ENCODE assay signal across 1 cellular context in the genomic region with DNA sequence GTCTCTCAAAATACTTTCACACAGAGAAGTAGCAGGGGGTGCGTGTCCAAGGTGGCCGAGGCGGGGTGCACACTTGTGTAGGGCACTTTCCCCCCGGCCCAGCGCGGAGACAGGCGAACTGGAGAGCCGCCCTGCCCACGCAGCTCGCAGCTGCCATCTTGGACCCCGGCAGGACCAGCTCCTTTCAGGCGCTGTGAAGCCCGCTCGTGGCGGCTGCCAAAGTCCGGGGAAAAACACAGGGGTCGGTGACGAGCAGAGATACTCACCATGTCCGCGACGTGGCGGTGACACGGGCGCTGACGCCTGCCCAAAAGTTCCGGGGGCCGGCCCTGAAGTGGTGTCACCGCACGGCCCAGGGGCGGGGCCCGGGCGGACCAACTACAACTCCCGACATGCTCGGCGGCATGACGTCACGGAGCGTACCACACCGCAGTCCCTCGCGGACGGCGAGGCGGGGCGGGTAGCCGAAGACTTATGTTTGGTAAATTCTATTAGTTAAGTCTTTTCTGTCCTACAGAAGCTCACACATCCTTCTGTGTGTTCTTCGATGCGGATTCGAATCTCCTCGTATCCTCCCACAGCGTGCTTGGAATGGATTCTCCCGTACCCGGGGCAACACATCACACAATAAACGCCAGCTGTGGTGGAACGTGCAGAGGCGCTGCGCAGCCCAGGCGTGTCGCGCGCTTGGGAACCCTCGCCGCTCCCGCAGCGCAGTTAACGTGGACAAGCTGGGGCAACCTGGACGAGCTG.
TF ChIP-seq lines count a peak whose summit lies in the region.

UFSP2 (minus strand) TSS at position 365 of the 753 bp plus-strand sequence; CDS start at position 269, 96 bp downstream.

TF ChIP-seq in K562, 482 proteins besides CTCF, POLR2A, EP300 and RAD21 (continued from another document and continues in another):
- TF ChIP-seq, protein P1, sequence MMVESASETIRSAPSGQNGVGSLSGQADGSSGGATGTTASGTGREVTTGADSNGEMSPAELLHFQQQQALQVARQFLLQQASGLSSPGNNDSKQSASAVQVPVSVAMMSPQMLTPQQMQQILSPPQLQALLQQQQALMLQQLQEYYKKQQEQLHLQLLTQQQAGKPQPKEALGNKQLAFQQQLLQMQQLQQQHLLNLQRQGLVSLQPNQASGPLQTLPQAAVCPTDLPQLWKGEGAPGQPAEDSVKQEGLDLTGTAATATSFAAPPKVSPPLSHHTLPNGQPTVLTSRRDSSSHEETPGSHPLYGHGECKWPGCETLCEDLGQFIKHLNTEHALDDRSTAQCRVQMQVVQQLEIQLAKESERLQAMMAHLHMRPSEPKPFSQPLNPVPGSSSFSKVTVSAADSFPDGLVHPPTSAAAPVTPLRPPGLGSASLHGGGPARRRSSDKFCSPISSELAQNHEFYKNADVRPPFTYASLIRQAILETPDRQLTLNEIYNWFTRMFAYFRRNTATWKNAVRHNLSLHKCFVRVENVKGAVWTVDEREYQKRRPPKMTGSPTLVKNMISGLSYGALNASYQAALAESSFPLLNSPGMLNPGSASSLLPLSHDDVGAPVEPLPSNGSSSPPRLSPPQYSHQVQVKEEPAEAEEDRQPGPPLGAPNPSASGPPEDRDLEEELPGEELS (CRISPR knock-in tag; IDR thresholded peaks at IDR 0.05; ENCODE audit: borderline replicate concordance), result no peak
- no peak for TF ChIP-seq CBFA2T2 (conservative IDR thresholded peaks at IDR 0.05)
- no peak for TF ChIP-seq ZNF316 (IDR thresholded peaks at IDR 0.05)
- TF ChIP-seq TAF1 (IDR thresholded peaks at IDR 0.05; ENCODE audit: control insufficient read depth, extremely low read depth, insufficient read depth, low read length, severe bottlenecking), result peak; percentile 64
- TF ChIP-seq SP1 (CRISPR knock-in tag; IDR thresholded peaks at IDR 0.05), result peak; percentile 97
- peak; percentile 16; the same call in 1 of the 2 replicates for TF ChIP-seq CHD2 (IDR thresholded peaks at IDR 0.05; ENCODE audit: low read depth, low read length)
- TF ChIP-seq MNT (conservative IDR thresholded peaks at IDR 0.05), result peak; percentile 95 to 98
- no peak for TF ChIP-seq ZNF584 (CRISPR knock-in tag; IDR thresholded peaks at IDR 0.05; ENCODE audit: low read depth)
- TF ChIP-seq ZNF780A (CRISPR knock-in tag; IDR thresholded peaks at IDR 0.05), result no peak
- no peak for TF ChIP-seq HEY1 (CRISPR knock-in tag; IDR thresholded peaks at IDR 0.05; ENCODE audit: borderline replicate concordance)
- TF ChIP-seq NCOA4 (IDR thresholded peaks at IDR 0.05; ENCODE audit: partially characterized antibody), result no peak
- TF ChIP-seq JUNB (CRISPR knock-in tag; conservative IDR thresholded peaks at IDR 0.05), result peak; percentile 53; the same call in 1 of the 2 replicates
- TF ChIP-seq TRIM24 (IDR thresholded peaks at IDR 0.05), result no peak
- no peak for TF ChIP-seq ZNF133 (CRISPR knock-in tag; IDR thresholded peaks at IDR 0.05)
- TF ChIP-seq HMGXB4 (CRISPR knock-in tag; IDR thresholded peaks at IDR 0.05), result no peak
- TF ChIP-seq AFF1 (IDR thresholded peaks at IDR 0.05; ENCODE audit: low read depth in 1 of 2, partially characterized antibody in 2 of 2), result peak in 1 of 2 experiments; percentile 89
- no peak for TF ChIP-seq MBD1 (CRISPR knock-in tag; IDR thresholded peaks at IDR 0.05)
- no peak for TF ChIP-seq MCM7 (IDR thresholded peaks at IDR 0.05)
- TF ChIP-seq MAX (CRISPR knock-in tag; IDR thresholded peaks at IDR 0.05), result peak; percentile 95
- TF ChIP-seq LEF1 (IDR thresholded peaks at IDR 0.05), result no peak
- no peak for TF ChIP-seq POLR3G (IDR thresholded peaks at IDR 0.05; ENCODE audit: extremely low read depth, insufficient read length, insufficient replicate concordance)
- TF ChIP-seq OTX1 (CRISPR knock-in tag; IDR thresholded peaks at IDR 0.05), result no peak
- peak; percentile 86 for TF ChIP-seq SAP30 (IDR thresholded peaks at IDR 0.05; ENCODE audit: borderline replicate concordance, insufficient read depth, low read depth, low read length, poor library complexity, severe bottlenecking)
- no peak for TF ChIP-seq GTF2E2 (tag; IDR thresholded peaks at IDR 0.05)
- no peak for TF ChIP-seq ARID2 (IDR thresholded peaks at IDR 0.05)
- 0 out of 2 replicates have a peak, but pooled peaks have one; percentile 6 for TF ChIP-seq JUN (IDR thresholded peaks at IDR 0.05; ENCODE audit: borderline replicate concordance, low read depth, low read length)
- TF ChIP-seq JUN (CRISPR knock-in tag; IDR thresholded peaks at IDR 0.05; ENCODE audit: borderline replicate concordance), result peak; percentile 83; the same call in 1 of the 2 replicates
- no peak for TF ChIP-seq TGIF2 (CRISPR knock-in tag; IDR thresholded peaks at IDR 0.05)
- no peak for TF ChIP-seq ARNT (IDR thresholded peaks at IDR 0.05)
- TF ChIP-seq, protein P2, sequence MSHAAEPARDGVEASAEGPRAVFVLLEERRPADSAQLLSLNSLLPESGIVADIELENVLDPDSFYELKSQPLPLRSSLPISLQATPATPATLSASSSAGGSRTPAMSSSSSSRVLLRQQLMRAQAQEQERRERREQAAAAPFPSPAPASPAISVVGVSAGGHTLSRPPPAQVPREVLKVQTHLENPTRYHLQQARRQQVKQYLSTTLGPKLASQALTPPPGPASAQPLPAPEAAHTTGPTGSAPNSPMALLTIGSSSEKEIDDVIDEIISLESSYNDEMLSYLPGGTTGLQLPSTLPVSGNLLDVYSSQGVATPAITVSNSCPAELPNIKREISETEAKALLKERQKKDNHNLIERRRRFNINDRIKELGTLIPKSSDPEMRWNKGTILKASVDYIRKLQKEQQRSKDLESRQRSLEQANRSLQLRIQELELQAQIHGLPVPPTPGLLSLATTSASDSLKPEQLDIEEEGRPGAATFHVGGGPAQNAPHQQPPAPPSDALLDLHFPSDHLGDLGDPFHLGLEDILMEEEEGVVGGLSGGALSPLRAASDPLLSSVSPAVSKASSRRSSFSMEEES (CRISPR knock-in tag; IDR thresholded peaks at IDR 0.05), result no peak
- peak; percentile 73; the same call in 1 of the 2 replicates for TF ChIP-seq SOX6 (IDR thresholded peaks at IDR 0.05)
- no peak for TF ChIP-seq RREB1 (CRISPR knock-in tag; IDR thresholded peaks at IDR 0.05)
- TF ChIP-seq DPF2 (IDR thresholded peaks at IDR 0.05), result no peak
- TF ChIP-seq SMAD3 (CRISPR knock-in tag; conservative IDR thresholded peaks at IDR 0.05), result 0 out of 2 replicates have a peak, but pooled peaks have one; percentile 7
- TF ChIP-seq ZNF561 (CRISPR knock-in tag; conservative IDR thresholded peaks at IDR 0.05), result no peak
- TF ChIP-seq MYNN (IDR thresholded peaks at IDR 0.05), result 0 out of 2 replicates have a peak, but pooled peaks have one; percentile 38
- no peak for TF ChIP-seq MYNN (CRISPR knock-in tag; IDR thresholded peaks at IDR 0.05)
- no peak for TF ChIP-seq KLF16 (IDR thresholded peaks at IDR 0.05)
- TF ChIP-seq PRMT5 (CRISPR knock-in tag; IDR thresholded peaks at IDR 0.05), result no peak
- TF ChIP-seq SMARCB1 (IDR thresholded peaks at IDR 0.05; ENCODE audit: insufficient read length, low read depth), result no peak
- TF ChIP-seq ZNF121 (CRISPR knock-in tag; conservative IDR thresholded peaks at IDR 0.05), result no peak
- no peak for TF ChIP-seq CBX2 (IDR thresholded peaks at IDR 0.05; ENCODE audit: insufficient read depth, low read length, poor library complexity, severe bottlenecking)
